22 cellular contexts compared by ENCODE assay signal in the genomic region with DNA sequence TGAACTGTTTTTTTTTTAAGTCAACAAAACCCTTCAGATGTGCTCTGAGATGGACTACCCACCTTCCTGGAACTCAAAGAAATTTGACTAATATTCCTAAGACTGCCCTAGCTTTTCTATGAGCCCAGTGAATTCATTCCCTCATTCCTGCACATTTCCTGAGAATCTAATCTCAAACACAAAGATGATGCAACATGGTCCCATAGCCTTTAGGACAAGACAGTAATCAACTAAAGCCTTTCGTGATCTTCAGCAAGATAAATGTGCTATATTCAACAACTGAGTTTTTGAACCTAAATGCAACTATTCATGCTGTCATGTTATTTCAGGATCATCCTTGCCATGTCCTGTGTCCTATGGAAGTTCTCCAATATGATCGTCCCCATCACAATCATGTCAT. TPM values are rescaled to one million over a fixed set of nuclear protein-coding genes. Genes with fewer than 3 reads are reported as not detected.
A peak's percentile ranks its signal among the peaks of the same experiment; 100 is the strongest.
DNase-seq lines count a peak whose midpoint lies in the region; ATAC-seq, FAIRE-seq and TF ChIP-seq lines count a peak whose summit lies in the region.
"Had no signal": no experiment of that assay in that cellular context is flagged by ENCODE, and none has a peak within 500 bp of the region (broad histone marks: within the 10 kb centered on the region; RNA-seq: fewer than 3 reads in every experiment).

No MANE protein-coding gene starts in this region.

- peaks cover 18% of the 10 kb centered on the region for H4K20me1 ChIP-seq in HepG2 (ENCODE audit: insufficient read depth, low read length)

- CTCF ChIA-PET in HepG2 (lab: Yijun Ruan, JAX; ENCODE audit: low intra/inter-chr PET ratio, low total read pairs) = no interaction called here
- CTCF ChIA-PET in WTC11 (lab: Charles Lee) = no interaction called here

- H3K9me3 Mint-ChIP-seq in WTC11 (no peaks in the 10 kb centered on the region), immature natural killer cell (no peaks in the 10 kb centered on the region)
- H3K9me3 Mint-ChIP-seq: CD8-positive, alpha-beta T cell had no signal

- peaks cover 95% of the 10 kb centered on the region for H3K79me2 ChIP-seq in HepG2 (ENCODE audit: insufficient read depth, low read length)

- H3K9ac ChIP-seq in HepG2 (ENCODE audit: insufficient read depth, low read depth, low read length) = no peak overlapping the region
- H3K9ac ChIP-seq: BLaER1 had no signal

- 100% methylated on average over 2 of the region's 2 CpGs for WGBS in HepG2 (ENCODE audit: low lambda C conversion rate)
- WGBS in right lobe of liver (ENCODE audit: insufficient coverage, low coverage, low lambda C conversion rate, missing lambda C conversion rate) = 56% methylated on average over 2 of the region's 2 CpGs

- H3K27me3 Mint-ChIP-seq in WTC11 (ENCODE audit: low read depth) (no peaks in the 10 kb centered on the region), immature natural killer cell (ENCODE audit: low read depth in 3 of 3) (peaks cover 0 to 3% (median 0%) of the 10 kb centered on the region in 3 donors)

- intact Hi-C loops in HepG2 (cut with micrococcal nuclease; ENCODE audit: unreplicated experiment) = loop anchor here (5.0 kb wide), 1 partner anchor 578 kb away; no protein-coding TSS in a partner anchor
- intact Hi-C loops in right lobe of liver (cut with DNase I) = no loop called here

- no peak for TF ChIP-seq RAD21 in HepG2 (CRISPR knock-in tag; IDR thresholded peaks at IDR 0.05)

- peak overlapping the region; percentile 31 for H3K27ac ChIP-seq in HepG2 (ENCODE audit: extremely low read length, insufficient read depth, low read length)
- H3K27ac ChIP-seq in right lobe of liver = no peak overlapping the region
- H3K27ac ChIP-seq: BLaER1 had no signal

- no peak overlapping the region for H3K4me3 Mint-ChIP-seq in WTC11
- H3K4me3 Mint-ChIP-seq in immature natural killer cell = no peak overlapping the region
- H3K4me3 Mint-ChIP-seq: CD8-positive, alpha-beta T cell had no signal

- no peak overlapping the region; the same call in 1 of the 2 replicates for H3K4me2 ChIP-seq in HepG2 (ENCODE audit: low read depth, low read length)
- H3K4me2 ChIP-seq: BLaER1 had no signal

- in situ Hi-C loops in HepG2 (cut with HindIII; ENCODE audit: extremely low pct_ligation_motif_present, low pct_unique_long_range_greater_than_20kb) = no loop called here

- no peaks in the 10 kb centered on the region for H3K9me3 ChIP-seq in HepG2 (ENCODE audit: low read length)
- no peaks in the 10 kb centered on the region for H3K9me3 ChIP-seq in right lobe of liver
- H3K9me3 ChIP-seq: BLaER1, MG63 had no signal

- peaks cover 37% of the 10 kb centered on the region for H3K4me1 Mint-ChIP-seq in WTC11
- peaks cover 75 to 83% of the 10 kb centered on the region in 2 donors for H3K4me1 Mint-ChIP-seq in immature natural killer cell

- H3K36me3 ChIP-seq in HepG2 (replicated peaks in 1 of 2; ENCODE audit: control insufficient read depth in 1 of 2, insufficient read depth in 2 of 2, low read length in 2 of 2) (no peaks in the 10 kb centered on the region), right lobe of liver (no peaks in the 10 kb centered on the region)
- H3K36me3 ChIP-seq: BLaER1, MG63 had no signal

- no peak for DNase-seq in HepG2 (ENCODE audit: low spot score)
- DNase-seq in right lobe of liver = no peak
- no peak for DNase-seq in WTC11 (ENCODE audit: low spot score)
- peak; percentile 57 for DNase-seq in fibroblast of villous mesenchyme (ENCODE audit: low read depth)
- no peak for DNase-seq in RPMI8226
- DNase-seq in immature natural killer cell = no peak
- no peak for DNase-seq in COR-L47 (lab: John Stamatoyannopoulos, UW)
- DNase-seq: CD8-positive, alpha-beta T cell; DMS79; H7; KG1; MG63; NCI-H1092; NCI-H146; NCI-H2029 treated with DMSO at 0.1 percent for 48 hours; NCI-H2171; NCI-H526; PC-3 had no signal

- H3K27ac Mint-ChIP-seq in WTC11 (peak overlapping the region; percentile 43), immature natural killer cell (peak overlapping the region in 2 of 6 donors; percentile 43 to 45)
- H3K27ac Mint-ChIP-seq: CD8-positive, alpha-beta T cell had no signal

- H3K27me3 ChIP-seq in HepG2 (ENCODE audit: control insufficient read depth in 1 of 2, insufficient read depth in 2 of 2, low read length in 2 of 2) = no peaks in the 10 kb centered on the region; a peak in 1 of 5 replicates
- H3K27me3 ChIP-seq in right lobe of liver = no peaks in the 10 kb centered on the region
- H3K27me3 ChIP-seq: BLaER1, MG63 had no signal

- peak; percentile 49 for FAIRE-seq in HepG2 (lab: Jason Lieb, UNC)
- FAIRE-seq: A204.1, D721Med had no signal

- TF ChIP-seq CTCF in HepG2 (CRISPR knock-in tag; IDR thresholded peaks at IDR 0.05) (no peak), right lobe of liver (IDR thresholded peaks at IDR 0.05) (no peak), WTC11 (IDR thresholded peaks at IDR 0.05) (no peak), fibroblast of villous mesenchyme (IDR thresholded peaks at IDR 0.05; ENCODE audit: insufficient read depth, low read depth, low read length) (no peak)

- TF ChIP-seq POLR2A in HepG2 (IDR thresholded peaks at IDR 0.05; ENCODE audit: insufficient read depth in 1 of 2, low read depth in 2 of 2, low read length in 2 of 2) (no peak), right lobe of liver (IDR thresholded peaks at IDR 0.05) (no peak)

- POLR2A ChIA-PET in HepG2 (lab: Yijun Ruan, JAX) (no interaction called here), WTC11 (lab: Charles Lee) (no interaction called here)

- no peak for ATAC-seq in HepG2
- ATAC-seq in right lobe of liver = no peak
- no peak for ATAC-seq in WTC11
- no peak for ATAC-seq in GM18520 (IDR thresholded peaks at IDR 0.05; ENCODE audit: unreplicated experiment)
- ATAC-seq: CD8-positive, alpha-beta T cell; PC-3 had no signal

- H3K4me3 ChIP-seq in HepG2 (replicated peaks in 1 of 3; ENCODE audit: insufficient read depth in 1 of 3, low read depth in 2 of 3, low read length in 3 of 3) = no peak overlapping the region
- H3K4me3 ChIP-seq in right lobe of liver = no peak overlapping the region
- H3K4me3 ChIP-seq in fibroblast of villous mesenchyme (ENCODE audit: low read depth, low read length) = peak overlapping the region; percentile 15
- H3K4me3 ChIP-seq: BLaER1, MG63 had no signal

- H3K36me3 Mint-ChIP-seq in WTC11 = no peaks in the 10 kb centered on the region
- no peaks in the 10 kb centered on the region for H3K36me3 Mint-ChIP-seq in immature natural killer cell
- H3K36me3 Mint-ChIP-seq: CD8-positive, alpha-beta T cell had no signal

- peaks cover 36% of the 10 kb centered on the region for H3K4me1 ChIP-seq in HepG2 (ENCODE audit: insufficient read depth, low read length)
- H3K4me1 ChIP-seq in right lobe of liver = peaks cover 0 to 26% (median 12%) of the 10 kb centered on the region in 4 donors

- no peak for TF ChIP-seq EP300 in HepG2 (IDR thresholded peaks at IDR 0.05; ENCODE audit: low read depth in 2 of 2, low read length in 2 of 2)
- TF ChIP-seq EP300 in HepG2 (CRISPR knock-in tag; IDR thresholded peaks at IDR 0.05; ENCODE audit: borderline replicate concordance) = no peak

- no peak overlapping the region for H2AFZ ChIP-seq in HepG2 (ENCODE audit: low read length)

- no TSS peak for BruUV-seq in HepG2 (replicated peaks; lab: Mats Ljungman, UMichigan)

RNA-seq across cellular contexts. Expression of a gene that starts 5.0 kb away (rescaled TPM):
- total RNA-seq in HepG2 (2016; rRNA removed; fragmentation: Illumina TruSeq; extraction: Trizol) (67.1 and 71.2 TPM in 2 replicates), right lobe of liver (10 to 100 TPM; 24.7 to 42.0 (median 28.8) TPM), WTC11 (2021) (46.9 to 53.1 TPM (median 49.3 TPM) in 3 replicates), fibroblast of villous mesenchyme (44.1 and 57.0 TPM in 2 replicates)
- 486 and 562 TPM in 2 replicates for total RNA-seq in HepG2 (2016; cell fraction: cytosol; rRNA removed; fragmentation: Illumina TruSeq; extraction: Trizol; ENCODE audit: low read depth)
- total RNA-seq in HepG2 (2016; cell fraction: insoluble cytoplasmic fraction; rRNA removed; fragmentation: Illumina TruSeq; extraction: Trizol) = 65.7 and 69.4 TPM in 2 replicates
- 174 and 189 TPM in 2 replicates for total RNA-seq in HepG2 (2016; cell fraction: membrane; rRNA removed; fragmentation: Illumina TruSeq; extraction: Trizol)
- total RNA-seq in HepG2 (2016; cell fraction: nucleus; rRNA removed; fragmentation: Illumina TruSeq; extraction: Trizol) = 32.6 and 38.0 TPM in 2 replicates
- polyA plus RNA-seq in HepG2 (2011; rRNA removed) (26.6 and 30.3 TPM in 2 replicates), immature natural killer cell (100 to 1,000 TPM in 1 of 3 donors, 10 to 100 TPM in 2; 60.8 to 112 (median 66.5) TPM)
- polyA plus RNA-seq in HepG2 (2011; cell fraction: cytosol; rRNA removed) = 17.9 and 21.3 TPM in 2 replicates
- 9.0 and 9.6 TPM in 2 replicates for polyA plus RNA-seq in HepG2 (2011; cell fraction: nucleus; rRNA removed)
- 30.1 and 35.9 TPM in 2 replicates for polyA plus RNA-seq in HepG2 (2012)
- polyA plus RNA-seq in HepG2 (2016; cell fraction: cytosol; fragmentation: Illumina TruSeq; extraction: Trizol; ENCODE audit: low read depth) = 31.4 and 32.0 TPM in 2 replicates
- polyA plus RNA-seq in HepG2 (2016; cell fraction: insoluble cytoplasmic fraction; fragmentation: Illumina TruSeq; extraction: Trizol; ENCODE audit: low read depth) = 60.4 and 64.7 TPM in 2 replicates
- 47.6 and 54.1 TPM in 2 replicates for polyA plus RNA-seq in HepG2 (2016; cell fraction: membrane; fragmentation: Illumina TruSeq; extraction: Trizol; ENCODE audit: low read depth)
- polyA plus RNA-seq in HepG2 (2016; cell fraction: nucleus; fragmentation: Illumina TruSeq; extraction: Trizol; ENCODE audit: insufficient read depth, low read depth) = 32.3 and 34.4 TPM in 2 replicates
- 45.8 and 74.7 TPM in 2 replicates for polyA minus RNA-seq in HepG2 (2011; rRNA and poly(A)+ RNA removed; ENCODE audit: low replicate concordance)
- 54.3 and 55.8 TPM in 2 replicates for polyA minus RNA-seq in HepG2 (2011; cell fraction: cytosol; rRNA and poly(A)+ RNA removed)
- 34.1 and 34.2 TPM in 2 replicates for polyA minus RNA-seq in HepG2 (2011; cell fraction: nucleus; rRNA and poly(A)+ RNA removed)

RNA-seq across cellular contexts. Expression of a gene that starts 5.5 kb away (rescaled TPM):
- total RNA-seq in HepG2 (2016; rRNA removed; fragmentation: Illumina TruSeq; extraction: Trizol) (9.7 and 16.5 TPM in 2 replicates), right lobe of liver (10 to 100 TPM; 11.8 to 23.4 (median 15.4) TPM), WTC11 (2021) (70.1 to 84.7 TPM (median 70.3 TPM) in 3 replicates), fibroblast of villous mesenchyme (20.9 and 38.4 TPM in 2 replicates)
- 5.1 and 6.8 TPM in 2 replicates for total RNA-seq in HepG2 (2016; cell fraction: cytosol; rRNA removed; fragmentation: Illumina TruSeq; extraction: Trizol; ENCODE audit: low read depth)
- total RNA-seq in HepG2 (2016; cell fraction: insoluble cytoplasmic fraction; rRNA removed; fragmentation: Illumina TruSeq; extraction: Trizol) = 10.3 and 17.3 TPM in 2 replicates
- total RNA-seq in HepG2 (2016; cell fraction: membrane; rRNA removed; fragmentation: Illumina TruSeq; extraction: Trizol) = 17.8 and 18.8 TPM in 2 replicates
- 27.1 and 31.3 TPM in 2 replicates for total RNA-seq in HepG2 (2016; cell fraction: nucleus; rRNA removed; fragmentation: Illumina TruSeq; extraction: Trizol)
- polyA plus RNA-seq in HepG2 (2011; rRNA removed) (4.9 and 14.0 TPM in 2 replicates), immature natural killer cell (10 to 100 TPM in 2 of 3 donors, 1 to 10 TPM in 1; 5.8 to 32.9 (median 13.2) TPM)
- polyA plus RNA-seq in HepG2 (2011; cell fraction: cytosol; rRNA removed) = 4.0 and 5.4 TPM in 2 replicates
- polyA plus RNA-seq in HepG2 (2011; cell fraction: nucleus; rRNA removed) = 10.8 and 10.9 TPM in 2 replicates
- polyA plus RNA-seq in HepG2 (2012) = 25.5 and 37.8 TPM in 2 replicates
- 13.3 and 14.2 TPM in 2 replicates for polyA plus RNA-seq in HepG2 (2016; cell fraction: cytosol; fragmentation: Illumina TruSeq; extraction: Trizol; ENCODE audit: low read depth)
- 30.0 and 42.2 TPM in 2 replicates for polyA plus RNA-seq in HepG2 (2016; cell fraction: insoluble cytoplasmic fraction; fragmentation: Illumina TruSeq; extraction: Trizol; ENCODE audit: low read depth)
- 26.4 and 33.9 TPM in 2 replicates for polyA plus RNA-seq in HepG2 (2016; cell fraction: membrane; fragmentation: Illumina TruSeq; extraction: Trizol; ENCODE audit: low read depth)
- polyA plus RNA-seq in HepG2 (2016; cell fraction: nucleus; fragmentation: Illumina TruSeq; extraction: Trizol; ENCODE audit: insufficient read depth, low read depth) = 35.3 and 41.4 TPM in 2 replicates
- polyA minus RNA-seq in HepG2 (2011; rRNA and poly(A)+ RNA removed; ENCODE audit: low replicate concordance) = 10.0 and 16.9 TPM in 2 replicates
- polyA minus RNA-seq in HepG2 (2011; cell fraction: cytosol; rRNA and poly(A)+ RNA removed) = 15.8 and 19.7 TPM in 2 replicates
- 40.8 and 43.4 TPM in 2 replicates for polyA minus RNA-seq in HepG2 (2011; cell fraction: nucleus; rRNA and poly(A)+ RNA removed)
